Comparison of ENCODE assay signal across 1 cellular context in genomic region chr1:206909167-206909882, GRCh38.
TF ChIP-seq lines count a peak whose summit lies in the region.

No MANE protein-coding gene starts in this region.

TF ChIP-seq in HEK293, 187 proteins besides CTCF, POLR2A, EP300 and RAD21 (continued from another document):
- TF ChIP-seq ZNF677 (tag by site-specific recombination; IDR thresholded peaks at IDR 0.05): no peak
- TF ChIP-seq ZNF398 (tag by site-specific recombination; IDR thresholded peaks at IDR 0.05): peak; percentile 73
- TF ChIP-seq ZBTB11 (tag by site-specific recombination; conservative IDR thresholded peaks at IDR 0.05; ENCODE audit: low read depth): peak; percentile 18; the same call in 1 of the 2 replicates
- no peak for TF ChIP-seq ZNF580 (tag by site-specific recombination; IDR thresholded peaks at IDR 0.05)
- TF ChIP-seq ZNF433 (tag by site-specific recombination; IDR thresholded peaks at IDR 0.05; ENCODE audit: low read depth): no peak
- 0 out of 2 replicates have a peak, but pooled peaks have one; percentile 12 for TF ChIP-seq ZNF423 (tag by site-specific recombination; IDR thresholded peaks at IDR 0.05)
- peak; percentile 76 for TF ChIP-seq SCRT2 (tag by site-specific recombination; IDR thresholded peaks at IDR 0.05)
- peak; percentile 95 for TF ChIP-seq ZNF510 (tag by site-specific recombination; IDR thresholded peaks at IDR 0.05; ENCODE audit: insufficient replicate concordance)
- peak; percentile 47 for TF ChIP-seq EGR2 (tag by site-specific recombination; IDR thresholded peaks at IDR 0.05; ENCODE audit: low read depth)
- peak; percentile 57; the same call in 1 of the 2 replicates for TF ChIP-seq KLF7 (tag by site-specific recombination; IDR thresholded peaks at IDR 0.05; ENCODE audit: borderline replicate concordance)
